Comparison of ENCODE assay signal across 5 cellular contexts in the genomic region with DNA sequence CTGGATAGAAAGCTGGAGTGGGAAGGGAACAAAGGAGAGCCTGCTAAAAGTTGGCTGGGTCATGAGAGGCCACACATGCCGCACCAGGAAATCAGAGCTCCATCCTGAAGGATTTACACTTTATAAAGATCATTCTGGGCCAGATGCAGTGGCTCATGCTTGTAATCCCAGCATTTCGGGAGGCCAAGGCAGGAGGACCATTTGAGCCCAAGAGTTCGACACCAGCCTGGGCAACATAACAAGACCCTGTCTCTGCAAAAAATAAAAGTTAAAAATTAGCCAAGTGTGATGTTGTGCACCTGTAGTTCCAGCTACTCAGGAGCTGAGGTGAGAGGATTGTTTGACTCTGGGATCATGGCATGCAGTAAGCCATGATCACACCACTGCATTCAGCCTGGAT.
"Had no signal": no experiment of that assay in that cellular context is flagged by ENCODE, and none has a peak within 500 bp of the region (broad histone marks: within the 10 kb centered on the region; RNA-seq: fewer than 3 reads in every experiment).

No MANE protein-coding gene starts in this region.

- DNase-seq: H7, HCEC 1CT, KBM-7 had no signal

- H2AFZ ChIP-seq: GM23338 had no signal

- H3K9me3 Mint-ChIP-seq: GM23338 had no signal

- H3K36me3 Mint-ChIP-seq: IgD-negative memory B cell had no signal

- H3K27ac Mint-ChIP-seq: GM23338 had no signal

- H3K4me2 ChIP-seq: GM23338 had no signal

- ATAC-seq: GM23338 had no signal

- H3K4me3 ChIP-seq: GM23338 had no signal

- H3K4me3 Mint-ChIP-seq: GM23338 had no signal
